8 cellular contexts compared by ENCODE assay signal in genomic region chr15:33215941-33216872, GRCh38. TPM values are rescaled to one million over a fixed set of nuclear protein-coding genes. Genes with fewer than 3 reads are reported as not detected.
DNase-seq lines count a peak whose midpoint lies in the region; ATAC-seq and TF ChIP-seq lines count a peak whose summit lies in the region.

No MANE protein-coding gene starts in this region.

- H3K27ac Mint-ChIP-seq in MCF 10A (ENCODE audit: low read depth, unreplicated experiment): no peak overlapping the region

- H3K9ac ChIP-seq in PC-3 (ENCODE audit: low read length) (no peak overlapping the region), fibroblast of lung (ENCODE audit: insufficient read depth, low read length) (no peak overlapping the region)

- H3K79me2 ChIP-seq in PC-3 (ENCODE audit: low read length) (no peaks in the 10 kb centered on the region), fibroblast of lung (ENCODE audit: control insufficient read depth, insufficient read depth, low read length) (no peaks in the 10 kb centered on the region)

- BruUV-seq in MCF 10A (replicated peaks; lab: Mats Ljungman, UMichigan): no TSS peak
- no TSS peak for BruUV-seq in PC-3 (replicated peaks; lab: Mats Ljungman, UMichigan)

- peak; percentile 61 for ATAC-seq in PC-3
- ATAC-seq in HG02798 (IDR thresholded peaks at IDR 0.05; ENCODE audit: poor library complexity, unreplicated experiment): no peak

- peak; percentile 53 for DNase-seq in MCF 10A (ENCODE audit: unreplicated experiment)
- DNase-seq in breast epithelium (ENCODE audit: low spot score in 2 of 2): no peak
- DNase-seq in PC-3: peak; percentile 71
- peak in 1 of 2 donors; percentile 37 for DNase-seq in fibroblast of lung (ENCODE audit: low read depth in 2 of 2)
- DNase-seq in thyroid gland: no peak
- DNase-seq in activated CD4-positive, CD25-positive, alpha-beta regulatory T cell treated with anti-CD3 and anti-CD28 coated beads, Interleukin-2, amount 50 U/mL, for 72 hours: no peak
- no peak for DNase-seq in H7

- no peaks in the 10 kb centered on the region for H3K9me3 Mint-ChIP-seq in MCF 10A (ENCODE audit: unreplicated experiment)

- H3K27me3 ChIP-seq in breast epithelium (no peaks in the 10 kb centered on the region), PC-3 (ENCODE audit: low read length) (no peaks in the 10 kb centered on the region), fibroblast of lung (ENCODE audit: control insufficient read depth, insufficient read depth, low read length) (peaks cover 8% of the 10 kb centered on the region), thyroid gland (no peaks in the 10 kb centered on the region), H7 (ENCODE audit: control insufficient read depth, insufficient read depth, low read length) (no peaks in the 10 kb centered on the region)

- no peaks in the 10 kb centered on the region for H3K9me2 ChIP-seq in PC-3 (replicated peaks; ENCODE audit: low read length)

- no peaks in the 10 kb centered on the region for H3K27me3 Mint-ChIP-seq in MCF 10A (ENCODE audit: insufficient read depth, unreplicated experiment)

- TF ChIP-seq POLR2A in breast epithelium (IDR thresholded peaks at IDR 0.05): no peak
- TF ChIP-seq POLR2A in thyroid gland (IDR thresholded peaks at IDR 0.05): no peak

- H3K27ac ChIP-seq in breast epithelium: no peak overlapping the region
- no peak overlapping the region for H3K27ac ChIP-seq in PC-3 (ENCODE audit: low read length)
- H3K27ac ChIP-seq in fibroblast of lung (ENCODE audit: insufficient read depth, low read length): no peak overlapping the region
- H3K27ac ChIP-seq in thyroid gland: no peak overlapping the region

- no peak overlapping the region for H3K4me3 Mint-ChIP-seq in MCF 10A (ENCODE audit: unreplicated experiment)

- H3K4me2 ChIP-seq in PC-3 (ENCODE audit: low read length) (no peak overlapping the region), fibroblast of lung (ENCODE audit: extremely low read depth, insufficient read depth, low read length) (no peak overlapping the region)

- no peaks in the 10 kb centered on the region for H3K36me3 Mint-ChIP-seq in MCF 10A (ENCODE audit: insufficient read depth, unreplicated experiment)

- TF ChIP-seq CTCF in MCF 10A (IDR thresholded peaks at IDR 0.05; ENCODE audit: unreplicated experiment) (peak; percentile 47), breast epithelium (IDR thresholded peaks at IDR 0.05) (peak in 1 of 3 donors; percentile 14), PC-3 (conservative IDR thresholded peaks at IDR 0.05; ENCODE audit: low read depth, low read length) (peak; percentile 63), fibroblast of lung (conservative IDR thresholded peaks at IDR 0.05 in 1 of 2, IDR thresholded peaks at IDR 0.05 in 1 of 2; ENCODE audit: low read depth in 1 of 2, low read length in 2 of 2) (peak; percentile 34 to 69), thyroid gland (IDR thresholded peaks at IDR 0.05) (peak in 4 of 6 experiments; percentile 30 to 71 (median 42))

- H3K4me3 ChIP-seq in breast epithelium: no peak overlapping the region
- H3K4me3 ChIP-seq in PC-3 (ENCODE audit: low read length): no peak overlapping the region
- no peak overlapping the region for H3K4me3 ChIP-seq in fibroblast of lung (replicated peaks in 1 of 4; ENCODE audit: control extremely low read depth in 1 of 4, insufficient read depth in 1 of 4, low read depth in 3 of 4, low read length in 4 of 4)
- no peak overlapping the region for H3K4me3 ChIP-seq in thyroid gland (replicated peaks in 1 of 3)
- no peak overlapping the region for H3K4me3 ChIP-seq in H7 (ENCODE audit: insufficient read depth, low read depth, low read length)

- WGBS in thyroid gland, 2 donors: 95 to 97% methylated on average over 3 of the region's 3 CpGs

- H3K36me3 ChIP-seq in breast epithelium (no peaks in the 10 kb centered on the region), PC-3 (ENCODE audit: low read depth, low read length) (no peaks in the 10 kb centered on the region), fibroblast of lung (ENCODE audit: control insufficient read depth, insufficient read depth, low read length) (no peaks in the 10 kb centered on the region), thyroid gland (no peaks in the 10 kb centered on the region), H7 (replicated peaks; ENCODE audit: control insufficient read depth, insufficient read depth, low read length) (no peaks in the 10 kb centered on the region)

- peaks cover 4% of the 10 kb centered on the region for H3K4me1 Mint-ChIP-seq in MCF 10A (ENCODE audit: insufficient read depth, unreplicated experiment)

- H4K20me1 ChIP-seq in PC-3 (ENCODE audit: low read length): no peaks in the 10 kb centered on the region
- no peaks in the 10 kb centered on the region for H4K20me1 ChIP-seq in fibroblast of lung (ENCODE audit: control insufficient read depth, extremely low read depth, insufficient read depth, low read length)

- H3K9me3 ChIP-seq in breast epithelium (no peaks in the 10 kb centered on the region), PC-3 (ENCODE audit: low read length) (no peaks in the 10 kb centered on the region), fibroblast of lung (ENCODE audit: control insufficient read depth, insufficient read depth, low read depth, low read length) (no peaks in the 10 kb centered on the region), thyroid gland (no peaks in the 10 kb centered on the region)

- H2AFZ ChIP-seq in PC-3 (ENCODE audit: low read length) (no peak overlapping the region), fibroblast of lung (ENCODE audit: low read length) (no peak overlapping the region)

- no peaks in the 10 kb centered on the region for H3F3A ChIP-seq in PC-3 (ENCODE audit: low read length, unreplicated experiment)

- H3K4me1 ChIP-seq in breast epithelium (no peaks in the 10 kb centered on the region), PC-3 (ENCODE audit: insufficient read depth, low read length) (no peaks in the 10 kb centered on the region), fibroblast of lung (ENCODE audit: control insufficient read depth, extremely low read depth, insufficient read depth, low read length) (no peaks in the 10 kb centered on the region), thyroid gland (no peaks in the 10 kb centered on the region)

- POLR2A ChIA-PET in MCF 10A (lab: Yijun Ruan, JAX) (interaction anchor here (0.8 to 1.0 kb wide), 2 partner anchors 8 to 71 kb away, joined by 3 read pairs; no protein-coding TSS in a partner anchor), PC-3 (lab: Charles Lee; ENCODE audit: unreplicated experiment) (no interaction called here)

- CTCF ChIA-PET in MCF 10A (lab: Yijun Ruan, JAX) (interaction anchor here (0.5 to 4.2 kb wide), 21 partner anchors 8 to 861 kb away, joined by 3 to 21 read pairs (median 4); no protein-coding TSS in a partner anchor), PC-3 (lab: Charles Lee) (interaction anchor here (1.0 kb wide), 1 partner anchor 16 kb away, joined by 4 read pairs; no protein-coding TSS in a partner anchor)

- intact Hi-C loops in MCF 10A (cut with micrococcal nuclease): no loop called here
- intact Hi-C loops in breast epithelium (cut with DNase I; ENCODE audit: low total_unique reads): no loop called here
- intact Hi-C loops in PC-3 (cut with micrococcal nuclease): no loop called here
- intact Hi-C loops in thyroid gland (cut with DNase I): no loop called here

RNA-seq across cellular contexts. Expression of gene FMN1, which starts 21.7 kb away (rescaled TPM):
- total RNA-seq in MCF 10A (2022): 1.2 and 1.6 TPM in 2 replicates
- total RNA-seq in breast epithelium: 10 to 100 TPM; 33.1 to 56.8 (median 50.7) TPM
- total RNA-seq in PC-3 (2014; rRNA removed): 2.4 and 2.9 TPM in 2 replicates
- total RNA-seq in fibroblast of lung: 27.7 and 43.8 TPM in 2 replicates
- polyA plus RNA-seq in fibroblast of lung: 7.5 and 12.5 TPM in 2 replicates
- 9.7 and 10.5 TPM in 2 replicates for polyA plus RNA-seq in fibroblast of lung (2012)
- polyA minus RNA-seq in fibroblast of lung (ENCODE audit: low replicate concordance): 8.2 and 10.6 TPM in 2 replicates
- 10 to 100 TPM; 13.8 to 28.3 (median 22.5) TPM for total RNA-seq in thyroid gland
- 1.7 and 5.2 TPM in 2 replicates for total RNA-seq in H7 (2014; rRNA removed; shearing (Covaris generic))

Comparison
In these comparisons a context has a peak if more than half of its experiments do, and no peak if none do; other contexts are left out.
1. DNase-seq: peak in MCF 10A (single experiment) and PC-3 (single experiment); none in breast epithelium (0 of 2), thyroid gland (0 of 2), activated CD4-positive, CD25-positive, alpha-beta regulatory T cell treated with anti-CD3 and anti-CD28 coated beads, Interleukin-2, amount 50 U/mL, for 72 hours (single experiment) and H7 (single experiment).